In genomic region chr1:5526822-5527551, GRCh38 we compare ENCODE assay signal across 20 cellular contexts.
"Had no signal": no experiment of that assay in that cellular context is flagged by ENCODE, and none has a peak within 500 bp of the region (broad histone marks: within the 10 kb centered on the region; RNA-seq: fewer than 3 reads in every experiment).

No MANE protein-coding gene starts in this region.

- H3K36me3 Mint-ChIP-seq: immature natural killer cell; memory B cell; natural killer cell treated with Interleukin-12 subunit alpha and Interleukin-12 subunit beta and Interleukin-15 and Interleukin-18, amount 100 ng/mL, for 72 hours had no signal

- H3K4me1 Mint-ChIP-seq: immature natural killer cell, memory B cell had no signal

- H3K4me3 Mint-ChIP-seq: immature natural killer cell; memory B cell; natural killer cell treated with Interleukin-12 subunit alpha and Interleukin-12 subunit beta and Interleukin-15 and Interleukin-18, amount 100 ng/mL, for 72 hours had no signal

- H3K27ac Mint-ChIP-seq: immature natural killer cell; memory B cell; natural killer cell treated with Interleukin-12 subunit alpha and Interleukin-12 subunit beta and Interleukin-15 and Interleukin-18, amount 100 ng/mL, for 72 hours had no signal

- ATAC-seq: esophagus mucosa, gastrocnemius medialis, heart right ventricle, left cardiac atrium, lower lobe of right lung, psoas muscle had no signal

- DNase-seq: cortex of kidney; dorsolateral prefrontal cortex; effector memory CD4-positive, alpha-beta T cell; gastrocnemius medialis; heart right ventricle; hypothalamus; immature natural killer cell; kidney; left cardiac atrium; left ventricle myocardium inferior; lower lobe of right lung; midbrain; psoas muscle; sigmoid colon; stimulated activated CD4-positive, alpha-beta T cell treated with anti-CD3 and anti-CD28 coated beads, Interleukin-12 subunit alpha, Interleukin-12 subunit beta, amount 100 ng/mL, for 4 hours; stimulated activated naive CD4-positive, alpha-beta T cell treated with Interleukin-2 at 50 U/mL for 16 hours; trophoblast cell had no signal
